Comparison of ENCODE assay signal across 8 cellular contexts in the genomic region with DNA sequence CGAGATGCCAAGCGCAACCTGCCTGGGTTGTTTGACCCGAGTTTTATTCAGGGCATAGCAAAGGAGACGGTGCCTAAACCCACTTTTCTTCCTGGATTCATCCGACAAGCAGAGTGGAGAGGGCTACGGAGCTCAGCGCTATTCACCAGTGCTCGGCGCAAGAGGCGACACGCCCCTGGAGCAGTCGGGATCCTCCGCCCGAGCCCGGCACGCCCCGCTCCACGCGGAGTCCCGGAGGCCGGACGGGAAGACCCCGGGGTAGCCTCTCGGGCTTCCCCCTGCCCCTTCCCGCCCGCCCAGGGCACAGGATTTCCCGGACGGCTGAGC. TPM values are rescaled to one million over a fixed set of nuclear protein-coding genes. Genes with fewer than 3 reads are reported as not detected.
DNase-seq lines count a peak whose midpoint lies in the region; ATAC-seq and TF ChIP-seq lines count a peak whose summit lies in the region.

No MANE protein-coding gene starts in this region.

- H3K36me3 ChIP-seq in CD4-positive, CD25-positive, alpha-beta regulatory T cell (ENCODE audit: control insufficient read depth, insufficient read depth, low read length): no peaks in the 10 kb centered on the region
- H3K36me3 ChIP-seq in SU-DHL-6 (ENCODE audit: low read length): peaks cover 7% of the 10 kb centered on the region; the same call in 1 of the 2 replicates

- peaks cover 26% of the 10 kb centered on the region for H3F3A ChIP-seq in SU-DHL-6 (ENCODE audit: insufficient read depth)

- H3K27ac ChIP-seq in CD4-positive, CD25-positive, alpha-beta regulatory T cell (ENCODE audit: insufficient read depth, low read length, poor library complexity, severe bottlenecking): peak overlapping the region; percentile 86
- H3K27ac ChIP-seq in SU-DHL-6 (ENCODE audit: low read depth, low read length): peak overlapping the region; percentile 69

- ATAC-seq in CD4-positive, CD25-positive, alpha-beta regulatory T cell (ENCODE audit: low read depth in 2 of 2): peak; percentile 9 to 21
- ATAC-seq in GM19395 (IDR thresholded peaks at IDR 0.05; ENCODE audit: unreplicated experiment) (peak; percentile 39), HG03460 (IDR thresholded peaks at IDR 0.05; ENCODE audit: unreplicated experiment) (peak; percentile 39)
- peak; percentile 29 for ATAC-seq in central memory CD8-positive, alpha-beta T cell (replicated peaks; ENCODE audit: extremely low read depth, poor library complexity, severe bottlenecking)

- no peaks in the 10 kb centered on the region for H3K27me3 Mint-ChIP-seq in CD4-positive, CD25-positive, alpha-beta regulatory T cell
- no peaks in the 10 kb centered on the region for H3K27me3 Mint-ChIP-seq in central memory CD8-positive, alpha-beta T cell

- no peaks in the 10 kb centered on the region for H3K9me2 ChIP-seq in SU-DHL-6 (replicated peaks; ENCODE audit: insufficient read depth, low read length)

- no peaks in the 10 kb centered on the region for H3K27me3 ChIP-seq in CD4-positive, CD25-positive, alpha-beta regulatory T cell (ENCODE audit: control insufficient read depth, insufficient read depth, low read length)
- no peaks in the 10 kb centered on the region for H3K27me3 ChIP-seq in SU-DHL-6 (ENCODE audit: low read length)

- H3K27ac Mint-ChIP-seq in CD4-positive, CD25-positive, alpha-beta regulatory T cell: peak overlapping the region; percentile 80 to 92 (median 90)
- H3K27ac Mint-ChIP-seq in central memory CD8-positive, alpha-beta T cell (ENCODE audit: low read depth): peak overlapping the region; percentile 96

- peaks cover 17 to 63% (median 44%) of the 10 kb centered on the region in 4 donors for H3K4me1 Mint-ChIP-seq in CD4-positive, CD25-positive, alpha-beta regulatory T cell
- H3K4me1 Mint-ChIP-seq in central memory CD8-positive, alpha-beta T cell: peaks cover 50% of the 10 kb centered on the region

- peaks cover 19% of the 10 kb centered on the region for H3K36me3 Mint-ChIP-seq in CD4-positive, CD25-positive, alpha-beta regulatory T cell
- H3K36me3 Mint-ChIP-seq in central memory CD8-positive, alpha-beta T cell (ENCODE audit: insufficient read depth): peaks cover 13% of the 10 kb centered on the region

- no peaks in the 10 kb centered on the region; the same call in 1 of the 2 replicates for H4K20me1 ChIP-seq in SU-DHL-6 (ENCODE audit: low read depth, low read length)

- peak in 2 of 3 donors; percentile 41 to 43 for DNase-seq in CD4-positive, CD25-positive, alpha-beta regulatory T cell
- DNase-seq in central memory CD8-positive, alpha-beta T cell (ENCODE audit: low spot score in 2 of 2): no peak
- DNase-seq in kidney glomerular epithelial cell (lab: John Stamatoyannopoulos, UW) (peak; percentile 55), GM19238 (ENCODE audit: insufficient read length, low spot score) (no peak)
- DNase-seq in stimulated activated CD4-positive, alpha-beta T cell treated with anti-CD3 and anti-CD28 coated beads, Interleukin-15, amount 100 ng/mL, for 24 hours: peak; percentile 74

- peak overlapping the region; percentile 100 for H3K4me3 ChIP-seq in CD4-positive, CD25-positive, alpha-beta regulatory T cell (ENCODE audit: low read depth, low read length)
- H3K4me3 ChIP-seq in SU-DHL-6 (ENCODE audit: insufficient read depth, low read length, poor library complexity, severe bottlenecking): peak overlapping the region; percentile 80

- TF ChIP-seq CTCF in SU-DHL-6 (IDR thresholded peaks at IDR 0.05; ENCODE audit: insufficient read depth, low read length, poor library complexity, severe bottlenecking): no peak

- no peaks in the 10 kb centered on the region for H3K9me3 ChIP-seq in CD4-positive, CD25-positive, alpha-beta regulatory T cell (ENCODE audit: control insufficient read depth in 2 of 2, low read length in 2 of 2)
- no peaks in the 10 kb centered on the region for H3K9me3 ChIP-seq in SU-DHL-6 (ENCODE audit: insufficient read depth, low read length)

- H3K4me2 ChIP-seq in SU-DHL-6 (ENCODE audit: low read depth, low read length, poor library complexity, severe bottlenecking): peak overlapping the region; percentile 97

- H2AFZ ChIP-seq in SU-DHL-6 (ENCODE audit: low read depth, low read length, severe bottlenecking): no peak overlapping the region

- H3K9me3 Mint-ChIP-seq in CD4-positive, CD25-positive, alpha-beta regulatory T cell: peaks cover 0 to 3% (median 0%) of the 10 kb centered on the region in 7 donors
- no peaks in the 10 kb centered on the region for H3K9me3 Mint-ChIP-seq in central memory CD8-positive, alpha-beta T cell

- H3K4me3 Mint-ChIP-seq in CD4-positive, CD25-positive, alpha-beta regulatory T cell: peak overlapping the region; percentile 91 to 96 (median 94)
- peak overlapping the region; percentile 97 for H3K4me3 Mint-ChIP-seq in central memory CD8-positive, alpha-beta T cell

- peaks cover 66% of the 10 kb centered on the region for H3K79me2 ChIP-seq in SU-DHL-6 (ENCODE audit: insufficient read depth, low read length)

- H3K9ac ChIP-seq in SU-DHL-6 (ENCODE audit: low read length): peak overlapping the region; percentile 87

- peaks cover 43% of the 10 kb centered on the region for H3K4me1 ChIP-seq in CD4-positive, CD25-positive, alpha-beta regulatory T cell (ENCODE audit: control insufficient read depth, insufficient read depth, low read length, poor library complexity, severe bottlenecking)

RNA-seq across cellular contexts. Expression of gene SERINC5, which starts 0.5 kb away (rescaled TPM):
- 80.3 TPM for total RNA-seq in CD4-positive, CD25-positive, alpha-beta regulatory T cell
- polyA plus RNA-seq in CD4-positive, CD25-positive, alpha-beta regulatory T cell: 10 to 100 TPM; 12.7 to 21.5 (median 14.9) TPM

Comparison
In these comparisons a context has a peak if more than half of its experiments do, and no peak if none do; other contexts are left out.
1. DNase-seq: peak in CD4-positive, CD25-positive, alpha-beta regulatory T cell (2 of 3), kidney glomerular epithelial cell (single experiment) and stimulated activated CD4-positive, alpha-beta T cell treated with anti-CD3 and anti-CD28 coated beads, Interleukin-15, amount 100 ng/mL, for 24 hours (single experiment); none in central memory CD8-positive, alpha-beta T cell (0 of 2) and GM19238 (single experiment).
2. Peak in every context shown above with its lines, with median percentiles within 50 percentile points of each other: ATAC-seq.